In genomic region chr3:12155264-12155663, GRCh38 we compare ENCODE assay signal across 15 cellular contexts. TPM values are rescaled to one million over a fixed set of nuclear protein-coding genes. Genes with fewer than 3 reads are reported as not detected.
DNase-seq lines count a peak whose midpoint lies in the region; ATAC-seq and TF ChIP-seq lines count a peak whose summit lies in the region.
"Had no signal": no experiment of that assay in that cellular context is flagged by ENCODE, and none has a peak within 500 bp of the region (broad histone marks: within the 10 kb centered on the region; RNA-seq: fewer than 3 reads in every experiment).

No MANE protein-coding gene starts in this region.

- no peak for DNase-seq in left ventricle myocardium inferior
- DNase-seq in heart right ventricle = no peak
- DNase-seq in IMR-90 = no peak
- DNase-seq in islet precursor cell = peak; percentile 63
- DNase-seq in CD8-positive, alpha-beta T cell = no peak
- DNase-seq in CD4-positive, alpha-beta memory T cell = no peak
- no peak for DNase-seq in HEK293T (ENCODE audit: extremely low spot score)
- DNase-seq: NCI-H1048, NCI-H146, NCI-H2081, NCI-H510A, NCI-H82 had no signal

- in situ Hi-C loops in IMR-90 (cut with MboI; ENCODE audit: low sequenced_read_pairs) = no loop called here

- no peak overlapping the region for H3K9ac ChIP-seq in IMR-90 (ENCODE audit: low read depth, low read length)
- H3K9ac ChIP-seq in subcutaneous abdominal adipose tissue (ENCODE audit: low read length in 5 of 5) = peak overlapping the region in 1 of 5 donors; percentile 11
- H3K9ac ChIP-seq: KMS-11 had no signal

- H3K36me3 Mint-ChIP-seq in CD8-positive, alpha-beta T cell = no peaks in the 10 kb centered on the region
- no peaks in the 10 kb centered on the region for H3K36me3 Mint-ChIP-seq in CD4-positive, alpha-beta memory T cell

- H2AK9ac ChIP-seq in IMR-90 (replicated peaks; ENCODE audit: low read depth, low read length, poor library complexity) = no peak overlapping the region

- H3K4me1 ChIP-seq in left ventricle myocardium inferior = peaks cover 50% of the 10 kb centered on the region
- H3K4me1 ChIP-seq in heart right ventricle = peaks cover 7 to 43% (median 34%) of the 10 kb centered on the region in 9 donors
- peaks cover 9% of the 10 kb centered on the region for H3K4me1 ChIP-seq in IMR-90 (ENCODE audit: control insufficient read depth, insufficient read depth, low read length)
- H3K4me1 ChIP-seq in subcutaneous abdominal adipose tissue (ENCODE audit: control insufficient read depth in 5 of 5, insufficient read depth in 5 of 5, low read length in 5 of 5) = peaks cover 3 to 82% (median 61%) of the 10 kb centered on the region in 5 donors
- H3K4me1 ChIP-seq in CD8-positive, alpha-beta T cell (ENCODE audit: insufficient read depth, low read length) = no peaks in the 10 kb centered on the region
- H3K4me1 ChIP-seq in CD4-positive, alpha-beta memory T cell (ENCODE audit: insufficient read depth, low read length) = no peaks in the 10 kb centered on the region

- no peak overlapping the region for H4K91ac ChIP-seq in IMR-90 (ENCODE audit: insufficient read depth, low read depth, low read length)

- no peaks in the 10 kb centered on the region for H4K20me1 ChIP-seq in IMR-90 (ENCODE audit: insufficient read depth, low read length)

- no peak overlapping the region for H3K4me2 ChIP-seq in IMR-90 (ENCODE audit: low read depth, low read length)
- H3K4me2 ChIP-seq: KMS-11 had no signal

- no peak overlapping the region for H2BK5ac ChIP-seq in IMR-90 (ENCODE audit: low read depth, low read length, poor library complexity, severe bottlenecking)

- no peak for TF ChIP-seq RAD21 in IMR-90 (IDR thresholded peaks at IDR 0.05; ENCODE audit: low read length)

- TF ChIP-seq POLR2A in IMR-90 (IDR thresholded peaks at IDR 0.05; ENCODE audit: low read depth, low read length) = no peak

- TF ChIP-seq CTCF in left ventricle myocardium inferior (IDR thresholded peaks at IDR 0.05; ENCODE audit: borderline replicate concordance) (no peak), heart right ventricle (IDR thresholded peaks at IDR 0.05) (no peak), IMR-90 (conservative IDR thresholded peaks at IDR 0.05; ENCODE audit: low read depth, low read length) (no peak)
- no peak for TF ChIP-seq CTCF in CD8-positive, alpha-beta T cell (IDR thresholded peaks at IDR 0.05)

- no peak overlapping the region for H3K18ac ChIP-seq in IMR-90 (ENCODE audit: low read depth, low read length)

- H3K14ac ChIP-seq in IMR-90 (replicated peaks; ENCODE audit: low read depth, low read length) = no peak overlapping the region

- H3K4me3 ChIP-seq in left ventricle myocardium inferior (no peak overlapping the region), heart right ventricle (no peak overlapping the region), IMR-90 (ENCODE audit: insufficient read depth, low read depth, low read length) (no peak overlapping the region), subcutaneous abdominal adipose tissue (ENCODE audit: low read depth in 1 of 5, low read length in 5 of 5) (peak overlapping the region in 3 of 5 donors; percentile 0 to 82 (median 73))
- no peak overlapping the region for H3K4me3 ChIP-seq in CD8-positive, alpha-beta T cell (ENCODE audit: low read depth, low read length)
- H3K4me3 ChIP-seq in CD4-positive, alpha-beta memory T cell (ENCODE audit: low read length in 2 of 2) = no peak overlapping the region
- H3K4me3 ChIP-seq: SK-N-MC had no signal

- ATAC-seq in heart right ventricle = no peak
- ATAC-seq in IMR-90 (ENCODE audit: low read depth) = no peak
- ATAC-seq in CD8-positive, alpha-beta T cell = no peak

- peaks cover 3% of the 10 kb centered on the region for H3K4me1 Mint-ChIP-seq in CD8-positive, alpha-beta T cell (ENCODE audit: low read depth)
- peaks cover 0 to 2% (median 0%) of the 10 kb centered on the region in 4 donors for H3K4me1 Mint-ChIP-seq in CD4-positive, alpha-beta memory T cell

- H3K9me1 ChIP-seq in IMR-90 (ENCODE audit: insufficient read depth, low read length) = peaks cover 6% of the 10 kb centered on the region

- H3K27ac ChIP-seq in left ventricle myocardium inferior (replicated peaks) (peak overlapping the region; percentile 49), heart right ventricle (peak overlapping the region in 3 of 10 donors; percentile 6 to 39 (median 35)), IMR-90 (ENCODE audit: insufficient read depth, low read length) (no peak overlapping the region), subcutaneous abdominal adipose tissue (ENCODE audit: low read depth, low read length) (peak overlapping the region; percentile 76)
- H3K27ac ChIP-seq in CD8-positive, alpha-beta T cell (ENCODE audit: low read depth, low read length) = no peak overlapping the region
- no peak overlapping the region for H3K27ac ChIP-seq in CD4-positive, alpha-beta memory T cell (ENCODE audit: low read depth, low read length)
- H3K27ac ChIP-seq: KMS-11, SK-N-MC had no signal

- peaks cover 30% of the 10 kb centered on the region for H3K36me3 ChIP-seq in left ventricle myocardium inferior
- peaks cover 0 to 25% (median 0%) of the 10 kb centered on the region in 9 donors for H3K36me3 ChIP-seq in heart right ventricle
- no peaks in the 10 kb centered on the region for H3K36me3 ChIP-seq in IMR-90 (ENCODE audit: control insufficient read depth, insufficient read depth, low read length)
- H3K36me3 ChIP-seq in subcutaneous abdominal adipose tissue (ENCODE audit: control insufficient read depth in 5 of 5, insufficient read depth in 5 of 5, low read length in 5 of 5) = peaks cover 5 to 57% (median 43%) of the 10 kb centered on the region in 5 donors
- H3K36me3 ChIP-seq in CD8-positive, alpha-beta T cell (ENCODE audit: insufficient read depth, low read length) = no peaks in the 10 kb centered on the region
- H3K36me3 ChIP-seq in CD4-positive, alpha-beta memory T cell (ENCODE audit: insufficient read depth, low read length) = no peaks in the 10 kb centered on the region

- H3K56ac ChIP-seq in IMR-90 (ENCODE audit: extremely low read depth, insufficient read depth, low read length) = no peak overlapping the region

- no TSS peak for BruUV-seq in IMR-90 (replicated peaks; lab: Mats Ljungman, UMichigan)

- no peak overlapping the region for H2BK15ac ChIP-seq in IMR-90 (ENCODE audit: low read depth, low read length)

- H2AFZ ChIP-seq in IMR-90 (replicated peaks; ENCODE audit: low read length, poor library complexity) = peak overlapping the region; percentile 55

- dilution Hi-C loops in IMR-90 (cut with HindIII; ENCODE audit: low sequenced_read_pairs, unreplicated experiment) = no loop called here

- no peak overlapping the region for H3K27ac Mint-ChIP-seq in CD8-positive, alpha-beta T cell
- no peak overlapping the region for H3K27ac Mint-ChIP-seq in CD4-positive, alpha-beta memory T cell

- H3K27me3 ChIP-seq in left ventricle myocardium inferior (ENCODE audit: low read depth) (peaks cover 7% of the 10 kb centered on the region), heart right ventricle (peaks cover 0 to 10% (median 0%) of the 10 kb centered on the region in 7 donors), IMR-90 (ENCODE audit: control insufficient read depth, insufficient read depth, low read length) (peaks cover 26% of the 10 kb centered on the region), subcutaneous abdominal adipose tissue (ENCODE audit: control insufficient read depth in 5 of 5, insufficient read depth in 4 of 5, low read length in 5 of 5) (no peaks in the 10 kb centered on the region)
- no peaks in the 10 kb centered on the region for H3K27me3 ChIP-seq in CD8-positive, alpha-beta T cell (ENCODE audit: insufficient read depth, low read length)
- no peaks in the 10 kb centered on the region for H3K27me3 ChIP-seq in CD4-positive, alpha-beta memory T cell (ENCODE audit: insufficient read depth, low read length)

- H4K5ac ChIP-seq in IMR-90 (ENCODE audit: low read depth, low read length) = no peak overlapping the region

- no peak overlapping the region for H2AK5ac ChIP-seq in IMR-90 (ENCODE audit: low read depth, low read length)

- CTCF ChIA-PET in IMR-90 (lab: Yijun Ruan, JAX) (interaction anchor here (1.7 to 1.8 kb wide), 2 partner anchors 20 kb away, joined by 5 to 6 read pairs; no protein-coding TSS in a partner anchor), HEK293T (lab: Yijun Ruan, JAX) (interaction anchor here (1.4 kb wide), 1 partner anchor 12 kb away, joined by 3 read pairs; no protein-coding TSS in a partner anchor)
- CTCF ChIA-PET in CD8-positive, alpha-beta T cell (lab: Charles Lee) = interaction anchor here (1.0 kb wide), 1 partner anchor 323 kb away, joined by 3 read pairs; no protein-coding TSS in a partner anchor
- CTCF ChIA-PET in CD4-positive, alpha-beta memory T cell (lab: Charles Lee; ENCODE audit: partially characterized antibody) = interaction anchor here (1.3 kb wide), 1 partner anchor 8 kb away, joined by 3 read pairs; no protein-coding TSS in a partner anchor

- no peak overlapping the region for H4K8ac ChIP-seq in IMR-90 (ENCODE audit: low read depth in 2 of 2, low read length in 2 of 2)

- no peak overlapping the region for H2BK20ac ChIP-seq in IMR-90 (ENCODE audit: low read depth, low read length)

- POLR2A ChIA-PET in IMR-90 (lab: Charles Lee; ENCODE audit: unreplicated experiment) (no interaction called here), HEK293T (lab: Yijun Ruan, JAX) (no interaction called here)
- POLR2A ChIA-PET in CD8-positive, alpha-beta T cell (lab: Charles Lee) = interaction anchor here (0.6 kb wide), 1 partner anchor 329 kb away, joined by 3 read pairs; the partner anchor contains the start of gene TSEN2
- POLR2A ChIA-PET in CD4-positive, alpha-beta memory T cell (lab: Charles Lee; ENCODE audit: partially characterized antibody) = no interaction called here

- H3K79me1 ChIP-seq in IMR-90 (ENCODE audit: low read depth in 1 of 2, low read length in 2 of 2) = no peaks in the 10 kb centered on the region

- intact Hi-C loops in left ventricle myocardium inferior (cut with micrococcal nuclease) = no loop called here
- intact Hi-C loops in heart right ventricle (cut with DNase I) = no loop called here
- intact Hi-C loops in IMR-90 (cut with micrococcal nuclease) = no loop called here
- intact Hi-C loops in CD8-positive, alpha-beta T cell (cut with DNase I, micrococcal nuclease) = no loop called here
- intact Hi-C loops in CD4-positive, alpha-beta memory T cell (cut with micrococcal nuclease) = no loop called here

- peaks cover 12% of the 10 kb centered on the region for H3K27me3 Mint-ChIP-seq in CD8-positive, alpha-beta T cell (ENCODE audit: low read depth)
- peaks cover 4 to 14% of the 10 kb centered on the region in 2 donors for H3K27me3 Mint-ChIP-seq in CD4-positive, alpha-beta memory T cell

- H2BK120ac ChIP-seq in IMR-90 (ENCODE audit: low read depth, low read length) = no peak overlapping the region; the same call in 1 of the 2 replicates

- no peak overlapping the region for H3K23ac ChIP-seq in IMR-90 (ENCODE audit: low read depth, low read length)

- no peaks in the 10 kb centered on the region for H3K9me3 Mint-ChIP-seq in CD8-positive, alpha-beta T cell
- no peaks in the 10 kb centered on the region for H3K9me3 Mint-ChIP-seq in CD4-positive, alpha-beta memory T cell

- no peak overlapping the region for H3K4me3 Mint-ChIP-seq in CD8-positive, alpha-beta T cell
- no peak overlapping the region for H3K4me3 Mint-ChIP-seq in CD4-positive, alpha-beta memory T cell

- H3K9me3 ChIP-seq in left ventricle myocardium inferior (replicated peaks) (no peaks in the 10 kb centered on the region), heart right ventricle (no peaks in the 10 kb centered on the region), IMR-90 (ENCODE audit: control insufficient read depth, insufficient read depth, low read length) (no peaks in the 10 kb centered on the region), subcutaneous abdominal adipose tissue (ENCODE audit: control insufficient read depth in 5 of 5, low read length in 5 of 5) (no peaks in the 10 kb centered on the region)
- no peaks in the 10 kb centered on the region for H3K9me3 ChIP-seq in CD8-positive, alpha-beta T cell (ENCODE audit: low read length)
- H3K9me3 ChIP-seq in CD4-positive, alpha-beta memory T cell (ENCODE audit: control insufficient read depth in 1 of 2, low read length in 2 of 2) = no peaks in the 10 kb centered on the region

- H3K4ac ChIP-seq in IMR-90 (ENCODE audit: low read depth, low read length) = 0 out of 2 replicates have a peak overlapping the region, but pooled peaks have one; percentile 13

RNA-seq across cellular contexts. Expression of gene TIMP4, which starts 3.4 kb away (rescaled TPM):
- 12.3 TPM for total RNA-seq in left ventricle myocardium inferior
- 10 to 100 TPM in 3 of 10 donors, 1 to 10 TPM in 7; 2.7 to 39.4 (median 8.0) TPM for total RNA-seq in heart right ventricle
- polyA plus RNA-seq in heart right ventricle = 10 to 100 TPM in 1 of 2 donors, 1 to 10 TPM in 1; 7.3 to 41.4 TPM
- 0.54 and 0.56 TPM in 2 replicates for total RNA-seq in IMR-90 (2012; rRNA removed)
- polyA plus RNA-seq in IMR-90 (2012; rRNA removed) = 0.39 and 0.40 TPM in 2 replicates
- 0.57 and 0.80 TPM in 2 replicates for polyA plus RNA-seq in IMR-90 (2012; cell fraction: cytosol; rRNA removed)
- polyA plus RNA-seq in IMR-90 (2012; cell fraction: nucleus; rRNA removed; ENCODE audit: low replicate concordance) = 0.13 and 0.16 TPM in 2 replicates
- not detected for total RNA-seq in CD8-positive, alpha-beta T cell
- not detected for total RNA-seq in CD4-positive, alpha-beta memory T cell
- polyA plus RNA-seq in CD4-positive, alpha-beta memory T cell = not detected

Comparison
In these comparisons a context has a peak if more than half of its experiments do, and no peak if none do; other contexts are left out.
1. H3K27ac ChIP-seq: peak in left ventricle myocardium inferior (single experiment) and subcutaneous abdominal adipose tissue (single experiment); none in IMR-90 (single experiment), CD8-positive, alpha-beta T cell (single experiment) and CD4-positive, alpha-beta memory T cell (single experiment).
2. H3K4me3 ChIP-seq: peak in subcutaneous abdominal adipose tissue (3 of 5); none in left ventricle myocardium inferior (single experiment), heart right ventricle (0 of 10), IMR-90 (single experiment), CD8-positive, alpha-beta T cell (single experiment) and CD4-positive, alpha-beta memory T cell (0 of 2).